Comparison of ENCODE assay signal across 29 cellular contexts in genomic region chrX:5265324-5265723, GRCh38.
"Had no signal": no experiment of that assay in that cellular context is flagged by ENCODE, and none has a peak within 500 bp of the region (broad histone marks: within the 10 kb centered on the region; RNA-seq: fewer than 3 reads in every experiment).

No MANE protein-coding gene starts in this region.

- H3K9me3 ChIP-seq: colonic mucosa, esophagus muscularis mucosa, esophagus squamous epithelium, gastrocnemius medialis, gastroesophageal sphincter had no signal

- H3K27ac Mint-ChIP-seq: dendritic cell treated with granulocyte-macrophage colony-stimulating factor and Interleukin-4, amounts not matched to agents 40 ng/mL and 50 ng/mL, for 4 days; effector memory CD8-positive, alpha-beta T cell; endodermal cell had no signal

- H3K4me3 ChIP-seq: colonic mucosa, coronary artery, dorsolateral prefrontal cortex, esophagus muscularis mucosa, esophagus squamous epithelium, gastrocnemius medialis, gastroesophageal sphincter, heart left ventricle, heart right ventricle, hepatocyte had no signal

- H3K36me3 ChIP-seq: colonic mucosa, esophagus muscularis mucosa, esophagus squamous epithelium, gastrocnemius medialis, gastroesophageal sphincter, heart left ventricle, heart right ventricle had no signal

- DNase-seq: colonic mucosa; cortex of kidney; dermis blood vessel endothelial cell; dorsolateral prefrontal cortex; effector CD4-positive, alpha-beta T cell; effector CD8-positive, alpha-beta T cell; effector memory CD4-positive, alpha-beta T cell; effector memory CD8-positive, alpha-beta T cell; endodermal cell; erythroblast; esophagus squamous epithelium; foreskin fibroblast; foreskin keratinocyte; foreskin melanocyte; gastrocnemius medialis; glutamatergic neuron; head of caudate nucleus; heart left ventricle; heart right ventricle had no signal

- H3K27me3 Mint-ChIP-seq: dendritic cell treated with granulocyte-macrophage colony-stimulating factor and Interleukin-4, amounts not matched to agents 40 ng/mL and 50 ng/mL, for 4 days; effector memory CD8-positive, alpha-beta T cell had no signal

- H3K9me3 Mint-ChIP-seq: dendritic cell treated with granulocyte-macrophage colony-stimulating factor and Interleukin-4, amounts not matched to agents 40 ng/mL and 50 ng/mL, for 4 days had no signal

- H3K27me3 ChIP-seq: colonic mucosa, esophagus muscularis mucosa, esophagus squamous epithelium, foreskin keratinocyte, gastrocnemius medialis, gastroesophageal sphincter, heart left ventricle, heart right ventricle, hepatocyte had no signal

- H3K27ac ChIP-seq: colonic mucosa, coronary artery, dorsolateral prefrontal cortex, epithelial cell of prostate, esophagus muscularis mucosa, esophagus squamous epithelium, foreskin keratinocyte, gastrocnemius medialis, gastroesophageal sphincter, heart left ventricle, heart right ventricle, hepatocyte had no signal

- ATAC-seq: effector memory CD8-positive, alpha-beta T cell; esophagus mucosa; foreskin keratinocyte; gastrocnemius medialis; gastroesophageal sphincter; heart left ventricle; heart right ventricle had no signal

- H3K4me1 ChIP-seq: colonic mucosa, esophagus muscularis mucosa, esophagus squamous epithelium, foreskin keratinocyte, gastrocnemius medialis, gastroesophageal sphincter, heart left ventricle, heart right ventricle had no signal

- FAIRE-seq: endometrium, endothelial cell of umbilical vein, frontal cortex had no signal

- H3K4me3 Mint-ChIP-seq: dendritic cell treated with granulocyte-macrophage colony-stimulating factor and Interleukin-4, amounts not matched to agents 40 ng/mL and 50 ng/mL, for 4 days; effector memory CD8-positive, alpha-beta T cell; endodermal cell had no signal

- H2AFZ ChIP-seq: hepatocyte had no signal

- H3K79me2 ChIP-seq: hepatocyte had no signal

- H3K4me2 ChIP-seq: hepatocyte had no signal
